1 cellular context compared by ENCODE assay signal in genomic region chr12:110501378-110501721, GRCh38.
TF ChIP-seq lines count a peak whose summit lies in the region.

No MANE protein-coding gene starts in this region.

TF ChIP-seq in K562, 482 proteins besides CTCF, POLR2A, EP300 and RAD21 (continued from another document):
- no peak for TF ChIP-seq ZBTB40 (IDR thresholded peaks at IDR 0.05)
- TF ChIP-seq ZBTB40 (CRISPR knock-in tag; IDR thresholded peaks at IDR 0.05) = no peak
- no peak for TF ChIP-seq SIN3B (IDR thresholded peaks at IDR 0.05; ENCODE audit: low read depth)
- 0 out of 4 replicates have a peak, but pooled peaks of 1 of the 2 experiments have one; percentile 37 for TF ChIP-seq FOXA3 (CRISPR knock-in tag; conservative IDR thresholded peaks at IDR 0.05 in 1 of 2, IDR thresholded peaks at IDR 0.05 in 1 of 2)
- no peak for TF ChIP-seq NUFIP1 (IDR thresholded peaks at IDR 0.05; ENCODE audit: partially characterized antibody)
- no peak for TF ChIP-seq ZFX (CRISPR knock-in tag; IDR thresholded peaks at IDR 0.05)
- TF ChIP-seq MEF2D (tag; conservative IDR thresholded peaks at IDR 0.05; ENCODE audit: low read depth) = no peak
- TF ChIP-seq TSHZ1 (CRISPR knock-in tag; IDR thresholded peaks at IDR 0.05) = no peak
- 0 out of 2 replicates have a peak, but pooled peaks have one; percentile 79 for TF ChIP-seq ZC3H4 (CRISPR knock-in tag; IDR thresholded peaks at IDR 0.05; ENCODE audit: borderline replicate concordance)
- TF ChIP-seq RBM39 (optimal IDR thresholded peaks at IDR 0.05; ENCODE audit: low read depth, low read length) = no peak
- TF ChIP-seq ZNF778 (CRISPR knock-in tag; IDR thresholded peaks at IDR 0.05) = no peak
- no peak for TF ChIP-seq RB1 (IDR thresholded peaks at IDR 0.05; ENCODE audit: low read depth)
- no peak for TF ChIP-seq NFE2L1 (tag; IDR thresholded peaks at IDR 0.05; ENCODE audit: borderline replicate concordance, low read depth)
- TF ChIP-seq FOXA1 (IDR thresholded peaks at IDR 0.05; ENCODE audit: borderline replicate concordance) = no peak
- peak in 1 of 2 experiments; percentile 42 for TF ChIP-seq E2F6 (IDR thresholded peaks at IDR 0.05; ENCODE audit: borderline replicate concordance in 1 of 2, extremely low read depth in 1 of 2, insufficient read depth in 1 of 2, insufficient read length in 1 of 2, low read depth in 1 of 2, low read length in 1 of 2, poor library complexity in 1 of 2, severe bottlenecking in 1 of 2)
- no peak for TF ChIP-seq CCNT2 (IDR thresholded peaks at IDR 0.05; ENCODE audit: borderline replicate concordance, extremely low read depth, insufficient read length, low read depth, low read length)
- TF ChIP-seq ZNF253 (CRISPR knock-in tag; conservative IDR thresholded peaks at IDR 0.05) = no peak
